8 cellular contexts compared by ENCODE assay signal in genomic region chr1:95117207-95118018, GRCh38. TPM values are rescaled to one million over a fixed set of nuclear protein-coding genes. Genes with fewer than 3 reads are reported as not detected.
DNase-seq lines count a peak whose midpoint lies in the region; ATAC-seq, FAIRE-seq and TF ChIP-seq lines count a peak whose summit lies in the region.

A gene with protein sequence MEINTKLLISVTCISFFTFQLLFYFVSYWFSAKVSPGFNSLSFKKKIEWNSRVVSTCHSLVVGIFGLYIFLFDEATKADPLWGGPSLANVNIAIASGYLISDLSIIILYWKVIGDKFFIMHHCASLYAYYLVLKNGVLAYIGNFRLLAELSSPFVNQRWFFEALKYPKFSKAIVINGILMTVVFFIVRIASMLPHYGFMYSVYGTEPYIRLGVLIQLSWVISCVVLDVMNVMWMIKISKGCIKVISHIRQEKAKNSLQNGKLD (plus strand): TSS chr1:95117355. CDS start chr1:95143902, 26,547 bp downstream.

- H3K27me3 ChIP-seq in dorsolateral prefrontal cortex (no peaks in the 10 kb centered on the region), lower lobe of right lung (ENCODE audit: low read depth) (no peaks in the 10 kb centered on the region)

- no peaks in the 10 kb centered on the region for H3K9me3 ChIP-seq in lower lobe of right lung

- H3K4me1 ChIP-seq in lower lobe of right lung, result peaks cover 11% of the 10 kb centered on the region

- TF ChIP-seq CTCF in dorsolateral prefrontal cortex (IDR thresholded peaks at IDR 0.05 in 54 of 56, conservative IDR thresholded peaks at IDR 0.05 in 2 of 56; ENCODE audit: low read depth in 1 of 56, partially characterized antibody in 56 of 56) (no peak), lower lobe of right lung (IDR thresholded peaks at IDR 0.05) (no peak)

- DNase-seq in GM12892 (ENCODE audit: insufficient read length) (peak; percentile 36), NCI-H2029 treated with DMSO at 0.1 percent for 48 hours (lab: John Stamatoyannopoulos, UW) (peak; percentile 52), dorsolateral prefrontal cortex (peak in 9 of 10 donors; percentile 15 to 76 (median 47)), lower lobe of right lung (peak; percentile 78), NCI-H1694 (lab: John Stamatoyannopoulos, UW) (no peak)
- DNase-seq in activated CD4-positive, alpha-beta T cell treated with anti-CD3 and anti-CD28 coated beads, Interleukin-2, amount 10 ng/mL, durations not matched to agents 24 days and 14 days, result peak; percentile 66
- DNase-seq in stimulated activated CD8-positive, alpha-beta memory T cell treated with anti-CD3 and anti-CD28 coated beads, Interleukin-2, amount 100 ng/mL, for 48 hours (ENCODE audit: low read depth in 2 of 2), result peak; percentile 5 to 14

- H3K4me3 ChIP-seq in dorsolateral prefrontal cortex (peak within 1 kb of the TSS; percentile 41 to 92 (median 77)), lower lobe of right lung (peak within 1 kb of the TSS; percentile 66)

- FAIRE-seq in GM12892 (lab: Jason Lieb, UNC), result no peak

- no peak for TF ChIP-seq POLR2A in GM12892 (IDR thresholded peaks at IDR 0.05; ENCODE audit: low read depth, low read length)

- H3K4me3 Mint-ChIP-seq in activated CD4-positive, alpha-beta T cell treated with anti-CD3 and anti-CD28 coated beads, Interleukin-2, amount 10 ng/mL, durations not matched to agents 24 days and 14 days, result peak within 1 kb of the TSS; percentile 81

- H3K36me3 ChIP-seq in lower lobe of right lung, result no peaks in the 10 kb centered on the region

- H3K4me1 Mint-ChIP-seq in activated CD4-positive, alpha-beta T cell treated with anti-CD3 and anti-CD28 coated beads, Interleukin-2, amount 10 ng/mL, durations not matched to agents 24 days and 14 days, result peaks cover 7% of the 10 kb centered on the region

- H3K27ac ChIP-seq in dorsolateral prefrontal cortex (peak within 1 kb of the TSS in 57 of 59 donors; percentile 20 to 92 (median 76)), lower lobe of right lung (peak within 1 kb of the TSS; percentile 77)

- no peaks in the 10 kb centered on the region for H3K9me3 Mint-ChIP-seq in activated CD4-positive, alpha-beta T cell treated with anti-CD3 and anti-CD28 coated beads, Interleukin-2, amount 10 ng/mL, durations not matched to agents 24 days and 14 days

- no peak within 1 kb of the TSS for H3K27ac Mint-ChIP-seq in activated CD4-positive, alpha-beta T cell treated with anti-CD3 and anti-CD28 coated beads, Interleukin-2, amount 10 ng/mL, durations not matched to agents 24 days and 14 days

- intact Hi-C loops in activated CD4-positive, alpha-beta T cell treated with anti-CD3 and anti-CD28 coated beads, Interleukin-2, amount 10 ng/mL, durations not matched to agents 24 days and 14 days (cut with micrococcal nuclease), result loop anchor here (2.0 kb wide), 1 partner anchor 117 kb away; the partner anchor contains the start of gene RWDD3
- intact Hi-C loops in dorsolateral prefrontal cortex (cut with DNase I) (loop anchor here (2.0 to 5.0 kb wide), 3 partner anchors 45 to 117 kb away; partner anchors contain the start of genes ALG14 (in 2 of the 2) and RWDD3 (in 1 of the 2)), lower lobe of right lung (cut with DNase I) (no loop called here)

- H3K27me3 Mint-ChIP-seq in activated CD4-positive, alpha-beta T cell treated with anti-CD3 and anti-CD28 coated beads, Interleukin-2, amount 10 ng/mL, durations not matched to agents 24 days and 14 days, result peaks cover 55% of the 10 kb centered on the region

- ATAC-seq in HG02759 (IDR thresholded peaks at IDR 0.05; ENCODE audit: unreplicated experiment), result peak; percentile 65
- ATAC-seq in lower lobe of right lung, result peak; percentile 94 to 95

- H3K36me3 Mint-ChIP-seq in activated CD4-positive, alpha-beta T cell treated with anti-CD3 and anti-CD28 coated beads, Interleukin-2, amount 10 ng/mL, durations not matched to agents 24 days and 14 days (ENCODE audit: low read depth), result no peaks in the 10 kb centered on the region

RNA-seq across cellular contexts. Expression of the gene that starts here (rescaled TPM):
- 0.06 TPM for polyA plus RNA-seq in GM12892 (2012; ENCODE audit: missing spikeins)
- total RNA-seq in activated CD4-positive, alpha-beta T cell treated with anti-CD3 and anti-CD28 coated beads, Interleukin-2, amount 10 ng/mL, durations not matched to agents 24 days and 14 days, result not detected in 2 replicates
- total RNA-seq in dorsolateral prefrontal cortex (100 to 1,000 TPM in 1 of 120 experiments, 10 to 100 TPM in 119; 30.3 to 104 (median 55.5) TPM), lower lobe of right lung (11.3 TPM)

Comparison
In these comparisons a context has a peak if more than half of its experiments do, and no peak if none do; other contexts are left out.
1. RNA of the gene that starts here (total RNA-seq): 30.3 to 104 TPM in dorsolateral prefrontal cortex and 11.3 TPM in lower lobe of right lung (single experiment); not detected in activated CD4-positive, alpha-beta T cell treated with anti-CD3 and anti-CD28 coated beads, Interleukin-2, amount 10 ng/mL, durations not matched to agents 24 days and 14 days; every median in the first group is over 10 times any median in the second.
2. Peak in DNase-seq in activated CD4-positive, alpha-beta T cell treated with anti-CD3 and anti-CD28 coated beads, Interleukin-2, amount 10 ng/mL, durations not matched to agents 24 days and 14 days; RNA of the gene not detected or under 1 TPM.